ENCODE assay signal across 10 cellular contexts in genomic region chr3:3666664-3667063, GRCh38.
DNase-seq lines count a peak whose midpoint lies in the region; ATAC-seq and TF ChIP-seq lines count a peak whose summit lies in the region.
"Had no signal": no experiment of that assay in that cellular context is flagged by ENCODE, and none has a peak within 500 bp of the region (broad histone marks: within the 10 kb centered on the region; RNA-seq: fewer than 3 reads in every experiment).

No MANE protein-coding gene starts in this region.

- peak; percentile 58 for DNase-seq in activated CD8-positive, alpha-beta T cell treated with anti-CD3 and anti-CD28 coated beads for 36 hours
- DNase-seq in activated CD8-positive, alpha-beta T cell treated with anti-CD3 and anti-CD28 coated beads, Interleukin-2, amount 10 ng/mL, durations not matched to agents 7 days and 5 days = no peak
- no peak for DNase-seq in NCI-H446 (lab: John Stamatoyannopoulos, UW)
- no peak for DNase-seq in stimulated activated naive CD4-positive, alpha-beta T cell treated with Interleukin-2 at 50 U/mL for 16 hours (lab: John Stamatoyannopoulos, UW)
- no peak for DNase-seq in SK-N-DZ (ENCODE audit: low spot score)
- no peak for DNase-seq in dedifferentiated amniotic fluid mesenchymal stem cell (ENCODE audit: extremely low spot score)
- DNase-seq: activated CD4-positive, alpha-beta T cell treated with anti-CD3 and anti-CD28 coated beads, Interleukin-2, amount 10 ng/mL, durations not matched to agents 7 days and 5 days; foreskin melanocyte had no signal

- H3K4me1 Mint-ChIP-seq in activated CD8-positive, alpha-beta T cell treated with anti-CD3 and anti-CD28 coated beads for 36 hours (ENCODE audit: low read depth) = peaks cover 6% of the 10 kb centered on the region
- H3K4me1 Mint-ChIP-seq in activated CD8-positive, alpha-beta T cell treated with anti-CD3 and anti-CD28 coated beads, Interleukin-2, amount 10 ng/mL, durations not matched to agents 7 days and 5 days (ENCODE audit: low read depth) = peaks cover 3% of the 10 kb centered on the region
- H3K4me1 Mint-ChIP-seq: activated CD4-positive, alpha-beta T cell treated with anti-CD3 and anti-CD28 coated beads, Interleukin-2, amount 10 ng/mL, durations not matched to agents 7 days and 5 days had no signal

- peaks cover 5% of the 10 kb centered on the region for H3K9me3 Mint-ChIP-seq in activated CD8-positive, alpha-beta T cell treated with anti-CD3 and anti-CD28 coated beads for 36 hours
- H3K9me3 Mint-ChIP-seq in activated CD8-positive, alpha-beta T cell treated with anti-CD3 and anti-CD28 coated beads, Interleukin-2, amount 10 ng/mL, durations not matched to agents 7 days and 5 days (ENCODE audit: insufficient read depth) = no peaks in the 10 kb centered on the region

- no peak for TF ChIP-seq CTCF in activated CD8-positive, alpha-beta T cell treated with anti-CD3 and anti-CD28 coated beads for 36 hours (IDR thresholded peaks at IDR 0.05)

- CTCF ChIA-PET in activated CD8-positive, alpha-beta T cell treated with anti-CD3 and anti-CD28 coated beads for 36 hours (lab: Charles Lee) = interaction anchor here (1.3 kb wide), 1 partner anchor 20 kb away, joined by 3 read pairs; no protein-coding TSS in a partner anchor
- CTCF ChIA-PET in activated CD8-positive, alpha-beta T cell treated with anti-CD3 and anti-CD28 coated beads, Interleukin-2, amount 10 ng/mL, durations not matched to agents 7 days and 5 days (lab: Charles Lee) = no interaction called here

- H3K4me3 Mint-ChIP-seq in activated CD8-positive, alpha-beta T cell treated with anti-CD3 and anti-CD28 coated beads for 36 hours = no peak overlapping the region
- no peak overlapping the region for H3K4me3 Mint-ChIP-seq in activated CD8-positive, alpha-beta T cell treated with anti-CD3 and anti-CD28 coated beads, Interleukin-2, amount 10 ng/mL, durations not matched to agents 7 days and 5 days
- H3K4me3 Mint-ChIP-seq: activated CD4-positive, alpha-beta T cell treated with anti-CD3 and anti-CD28 coated beads, Interleukin-2, amount 10 ng/mL, durations not matched to agents 7 days and 5 days had no signal

- peak; percentile 49 for ATAC-seq in activated CD8-positive, alpha-beta T cell treated with anti-CD3 and anti-CD28 coated beads for 36 hours
- ATAC-seq in activated CD8-positive, alpha-beta T cell treated with anti-CD3 and anti-CD28 coated beads, Interleukin-2, amount 10 ng/mL, durations not matched to agents 7 days and 5 days = no peak
- ATAC-seq in HG02759 (IDR thresholded peaks at IDR 0.05; ENCODE audit: unreplicated experiment) (peak; percentile 99), HG03571 (IDR thresholded peaks at IDR 0.05; ENCODE audit: unreplicated experiment) (peak; percentile 97)

- peaks cover 2% of the 10 kb centered on the region for H3K27me3 Mint-ChIP-seq in activated CD8-positive, alpha-beta T cell treated with anti-CD3 and anti-CD28 coated beads for 36 hours
- H3K27me3 Mint-ChIP-seq in activated CD8-positive, alpha-beta T cell treated with anti-CD3 and anti-CD28 coated beads, Interleukin-2, amount 10 ng/mL, durations not matched to agents 7 days and 5 days (ENCODE audit: low read depth) = peaks cover 3% of the 10 kb centered on the region
- H3K27me3 Mint-ChIP-seq: activated CD4-positive, alpha-beta T cell treated with anti-CD3 and anti-CD28 coated beads, Interleukin-2, amount 10 ng/mL, durations not matched to agents 7 days and 5 days had no signal

- POLR2A ChIA-PET in activated CD8-positive, alpha-beta T cell treated with anti-CD3 and anti-CD28 coated beads for 36 hours (lab: Charles Lee) = no interaction called here
- POLR2A ChIA-PET in activated CD8-positive, alpha-beta T cell treated with anti-CD3 and anti-CD28 coated beads, Interleukin-2, amount 10 ng/mL, durations not matched to agents 7 days and 5 days (lab: Charles Lee) = no interaction called here

- intact Hi-C loops in activated CD8-positive, alpha-beta T cell treated with anti-CD3 and anti-CD28 coated beads for 36 hours (cut with micrococcal nuclease) = no loop called here

- H3K27ac Mint-ChIP-seq in activated CD8-positive, alpha-beta T cell treated with anti-CD3 and anti-CD28 coated beads for 36 hours = no peak overlapping the region
- H3K27ac Mint-ChIP-seq in activated CD8-positive, alpha-beta T cell treated with anti-CD3 and anti-CD28 coated beads, Interleukin-2, amount 10 ng/mL, durations not matched to agents 7 days and 5 days = no peak overlapping the region
- H3K27ac Mint-ChIP-seq: activated CD4-positive, alpha-beta T cell treated with anti-CD3 and anti-CD28 coated beads, Interleukin-2, amount 10 ng/mL, durations not matched to agents 7 days and 5 days had no signal

- H3K36me3 Mint-ChIP-seq in activated CD8-positive, alpha-beta T cell treated with anti-CD3 and anti-CD28 coated beads for 36 hours (ENCODE audit: low read depth) = no peaks in the 10 kb centered on the region
- no peaks in the 10 kb centered on the region for H3K36me3 Mint-ChIP-seq in activated CD8-positive, alpha-beta T cell treated with anti-CD3 and anti-CD28 coated beads, Interleukin-2, amount 10 ng/mL, durations not matched to agents 7 days and 5 days (ENCODE audit: low read depth)
